In genomic region chr18:79458131-79458838, GRCh38 we compare ENCODE assay signal across 9 cellular contexts.
DNase-seq lines count a peak whose midpoint lies in the region; ATAC-seq and TF ChIP-seq lines count a peak whose summit lies in the region.
"Had no signal": no experiment of that assay in that cellular context is flagged by ENCODE, and none has a peak within 500 bp of the region (broad histone marks: within the 10 kb centered on the region; RNA-seq: fewer than 3 reads in every experiment).

No MANE protein-coding gene starts in this region.

- no peak overlapping the region for H3K4me3 Mint-ChIP-seq in endodermal cell

- no peaks in the 10 kb centered on the region for H3K9me3 Mint-ChIP-seq in endodermal cell

- no peaks in the 10 kb centered on the region for H3K9me3 ChIP-seq in IMR-90 (ENCODE audit: control insufficient read depth, insufficient read depth, low read length)
- H3K9me3 ChIP-seq in endodermal cell (ENCODE audit: control insufficient read depth, low read length): no peaks in the 10 kb centered on the region
- peaks cover 0 to 3% of the 10 kb centered on the region in 2 donors for H3K9me3 ChIP-seq in lung (ENCODE audit: control insufficient read depth in 2 of 2, insufficient read depth in 1 of 2, low read length in 1 of 2)
- H3K9me3 ChIP-seq in upper lobe of right lung: no peaks in the 10 kb centered on the region

- no peaks in the 10 kb centered on the region for H3K79me1 ChIP-seq in IMR-90 (ENCODE audit: low read depth in 1 of 2, low read length in 2 of 2)

- no peak overlapping the region for H3K27ac Mint-ChIP-seq in endodermal cell

- H3K27me3 ChIP-seq in IMR-90 (ENCODE audit: control insufficient read depth, insufficient read depth, low read length): no peaks in the 10 kb centered on the region
- H3K27me3 ChIP-seq in endodermal cell (ENCODE audit: control insufficient read depth, insufficient read depth, low read length, poor library complexity, severe bottlenecking): no peaks in the 10 kb centered on the region
- H3K27me3 ChIP-seq in lung (ENCODE audit: control insufficient read depth, insufficient read depth): no peaks in the 10 kb centered on the region
- no peaks in the 10 kb centered on the region for H3K27me3 ChIP-seq in upper lobe of right lung

- H3K9ac ChIP-seq in IMR-90 (ENCODE audit: low read depth, low read length): no peak overlapping the region
- H3K9ac ChIP-seq in endodermal cell (ENCODE audit: extremely low read depth, low read length, poor library complexity, severe bottlenecking): no peak overlapping the region

- no peak for TF ChIP-seq RAD21 in IMR-90 (IDR thresholded peaks at IDR 0.05; ENCODE audit: low read length)

- H4K8ac ChIP-seq in IMR-90 (ENCODE audit: low read depth in 2 of 2, low read length in 2 of 2): peak overlapping the region in 1 of 2 experiments; percentile 60; a peak in 1 of 4 replicates

- H3K4me1 ChIP-seq in IMR-90 (ENCODE audit: control insufficient read depth, insufficient read depth, low read length): peaks cover 16% of the 10 kb centered on the region
- H3K4me1 ChIP-seq in endodermal cell (ENCODE audit: control insufficient read depth, insufficient read depth, low read length): no peaks in the 10 kb centered on the region
- H3K4me1 ChIP-seq in lung (ENCODE audit: control insufficient read depth in 2 of 2, insufficient read depth in 2 of 2, low read length in 2 of 2): peaks cover 0 to 13% of the 10 kb centered on the region in 2 donors
- peaks cover 13% of the 10 kb centered on the region for H3K4me1 ChIP-seq in upper lobe of right lung

- H2AFZ ChIP-seq in IMR-90 (replicated peaks; ENCODE audit: low read length, poor library complexity): peak overlapping the region; percentile 68

- no peaks in the 10 kb centered on the region; the same call in 1 of the 2 replicates for H3K9me1 ChIP-seq in IMR-90 (ENCODE audit: insufficient read depth, low read length)

- DNase-seq in IMR-90: peak; percentile 84
- DNase-seq in endodermal cell: no peak
- DNase-seq in lung (ENCODE audit: low spot score): peak; percentile 51
- no peak for DNase-seq in upper lobe of right lung
- no peak for DNase-seq in NCI-H1105 (lab: John Stamatoyannopoulos, UW)
- no peak for DNase-seq in GM20000 (ENCODE audit: low spot score)
- no peak for DNase-seq in activated CD4-positive, alpha-beta T cell treated with anti-CD3 and anti-CD28 coated beads, Interleukin-2, amount 50 U/mL, for 1 hour
- DNase-seq: T-helper 9 cell had no signal

- H3K14ac ChIP-seq in IMR-90 (replicated peaks; ENCODE audit: low read depth, low read length): no peak overlapping the region

- no peaks in the 10 kb centered on the region for H3K27me3 Mint-ChIP-seq in endodermal cell (ENCODE audit: insufficient read depth)

- H3K27ac ChIP-seq in IMR-90 (ENCODE audit: insufficient read depth, low read length) (peak overlapping the region; percentile 14; the same call in 1 of the 2 replicates), endodermal cell (ENCODE audit: low read depth, low read length) (peak overlapping the region; percentile 78), lung (ENCODE audit: low read depth in 1 of 2, low read length in 1 of 2) (peak overlapping the region; percentile 63 to 69), upper lobe of right lung (peak overlapping the region; percentile 74)

- CTCF ChIA-PET in IMR-90 (lab: Yijun Ruan, JAX): no interaction called here

- 0 out of 2 replicates have a peak, but pooled peaks cover 3% of the 10 kb centered on the region for H3K36me3 ChIP-seq in IMR-90 (ENCODE audit: control insufficient read depth, insufficient read depth, low read length)
- peaks cover 19% of the 10 kb centered on the region for H3K36me3 ChIP-seq in endodermal cell (ENCODE audit: control insufficient read depth, insufficient read depth, low read length)
- peaks cover 0 to 23% of the 10 kb centered on the region in 2 donors for H3K36me3 ChIP-seq in lung (ENCODE audit: control insufficient read depth in 2 of 2, insufficient read depth in 2 of 2, low read length in 2 of 2)
- H3K36me3 ChIP-seq in upper lobe of right lung: peaks cover 14% of the 10 kb centered on the region

- intact Hi-C loops in IMR-90 (cut with micrococcal nuclease): no loop called here
- intact Hi-C loops in upper lobe of right lung (cut with DNase I): no loop called here

- ATAC-seq in IMR-90 (ENCODE audit: low read depth) (peak; percentile 97), lung (ENCODE audit: insufficient read depth, low FRiP score) (peak; percentile 35), upper lobe of right lung (peak; percentile 44), HG03159 (IDR thresholded peaks at IDR 0.05; ENCODE audit: unreplicated experiment) (no peak)

- POLR2A ChIA-PET in IMR-90 (lab: Charles Lee; ENCODE audit: unreplicated experiment): no interaction called here

- no peak overlapping the region; the same call in 1 of the 2 replicates for H3K18ac ChIP-seq in IMR-90 (ENCODE audit: low read depth, low read length)

- H2AK9ac ChIP-seq in IMR-90 (replicated peaks; ENCODE audit: low read depth, low read length, poor library complexity): peak overlapping the region; percentile 80

- H3K56ac ChIP-seq in IMR-90 (ENCODE audit: extremely low read depth, insufficient read depth, low read length): no peak overlapping the region

- in situ Hi-C loops in IMR-90 (cut with MboI; ENCODE audit: low sequenced_read_pairs): no loop called here

- dilution Hi-C loops in IMR-90 (cut with HindIII; ENCODE audit: low sequenced_read_pairs, unreplicated experiment): no loop called here

- peak overlapping the region; percentile 95 for H2AK5ac ChIP-seq in IMR-90 (ENCODE audit: low read depth, low read length)

- H3K4me2 ChIP-seq in IMR-90 (ENCODE audit: low read depth, low read length): no peak overlapping the region

- no peak for TF ChIP-seq CTCF in IMR-90 (conservative IDR thresholded peaks at IDR 0.05; ENCODE audit: low read depth, low read length)
- no peak for TF ChIP-seq CTCF in endodermal cell (conservative IDR thresholded peaks at IDR 0.05)
- no peak for TF ChIP-seq CTCF in lung (IDR thresholded peaks at IDR 0.05; ENCODE audit: control extremely low read depth, extremely low read depth)
- TF ChIP-seq CTCF in upper lobe of right lung (IDR thresholded peaks at IDR 0.05): no peak
- no peak for TF ChIP-seq CTCF in GM20000 (IDR thresholded peaks at IDR 0.05; ENCODE audit: extremely low read depth, missing control alignments)

- WGBS in IMR-90 (ENCODE audit: extremely low coverage in 2 of 2, insufficient read length in 1 of 2), 2 experiments: 84% methylated on average over 10 of the region's 45 CpGs; no CpG with 5 or more reads in 1 of the 2 experiments
- 87 to 94% methylated on average over 36 to 45 of the region's 45 CpGs for WGBS in endodermal cell (ENCODE audit: insufficient coverage in 1 of 2, insufficient read length in 1 of 2), 2 experiments
- 65 to 77% methylated on average over 42 to 45 of the region's 45 CpGs for WGBS in lung, 2 donors

- H3K4me1 Mint-ChIP-seq in endodermal cell: peaks cover 4% of the 10 kb centered on the region

- no peak overlapping the region; the same call in 1 of the 2 replicates for H2BK20ac ChIP-seq in IMR-90 (ENCODE audit: low read depth, low read length)

- no peak overlapping the region for H2BK15ac ChIP-seq in IMR-90 (ENCODE audit: low read depth, low read length)

- H2BK5ac ChIP-seq in IMR-90 (ENCODE audit: low read depth, low read length, poor library complexity, severe bottlenecking): no peak overlapping the region

- H3K23ac ChIP-seq in IMR-90 (ENCODE audit: low read depth, low read length): no peak overlapping the region

- no TSS peak for BruUV-seq in IMR-90 (replicated peaks; lab: Mats Ljungman, UMichigan)

- peak overlapping the region; percentile 20; the same call in 1 of the 2 replicates for H4K91ac ChIP-seq in IMR-90 (ENCODE audit: insufficient read depth, low read depth, low read length)

- H4K5ac ChIP-seq in IMR-90 (ENCODE audit: low read depth, low read length): no peak overlapping the region; the same call in 1 of the 2 replicates

- peak overlapping the region; percentile 55 for H3K4ac ChIP-seq in IMR-90 (ENCODE audit: low read depth, low read length)

- TF ChIP-seq POLR2A in IMR-90 (IDR thresholded peaks at IDR 0.05; ENCODE audit: low read depth, low read length): peak; percentile 38; the same call in 1 of the 2 replicates

- peaks cover 38% of the 10 kb centered on the region for H3K36me3 Mint-ChIP-seq in endodermal cell (ENCODE audit: low read depth)

- H3K4me3 ChIP-seq in IMR-90 (ENCODE audit: insufficient read depth, low read depth, low read length) (no peak overlapping the region), endodermal cell (ENCODE audit: low read length) (no peak overlapping the region), lung (no peak overlapping the region), upper lobe of right lung (no peak overlapping the region)

- H4K20me1 ChIP-seq in IMR-90 (ENCODE audit: insufficient read depth, low read length): no peaks in the 10 kb centered on the region

- H2BK120ac ChIP-seq in IMR-90 (ENCODE audit: low read depth, low read length): peak overlapping the region; percentile 56

TF ChIP-seq in IMR-90, 13 proteins besides CTCF, POLR2A, EP300 and RAD21:
- no peak for TF ChIP-seq MAFK (IDR thresholded peaks at IDR 0.05; ENCODE audit: low read depth, low read length)
- peak; percentile 77 for TF ChIP-seq FOS (IDR thresholded peaks at IDR 0.05; ENCODE audit: low read depth, low read length)
- no peak for TF ChIP-seq USF2 (IDR thresholded peaks at IDR 0.05; ENCODE audit: low read depth, low read length)
- peak; percentile 26; the same call in 1 of the 2 replicates for TF ChIP-seq BHLHE40 (IDR thresholded peaks at IDR 0.05; ENCODE audit: low read depth, low read length)
- peak; percentile 50 for TF ChIP-seq CEBPB (IDR thresholded peaks at IDR 0.05; ENCODE audit: low read depth, low read length)

Comparison
In these comparisons a context has a peak if more than half of its experiments do, and no peak if none do; other contexts are left out.
1. DNase-seq: peak in IMR-90 (single experiment) and lung (single experiment); none in endodermal cell (single experiment), upper lobe of right lung (single experiment), NCI-H1105 (single experiment), GM20000 (single experiment) and activated CD4-positive, alpha-beta T cell treated with anti-CD3 and anti-CD28 coated beads, Interleukin-2, amount 50 U/mL, for 1 hour (single experiment).
2. H3K27ac ChIP-seq: peak in every context shown above with its lines; median percentile 78 in endodermal cell; 74 in upper lobe of right lung; 66 in lung; 14 in IMR-90.